Comparison of ENCODE assay signal across 15 cellular contexts in the genomic region with DNA sequence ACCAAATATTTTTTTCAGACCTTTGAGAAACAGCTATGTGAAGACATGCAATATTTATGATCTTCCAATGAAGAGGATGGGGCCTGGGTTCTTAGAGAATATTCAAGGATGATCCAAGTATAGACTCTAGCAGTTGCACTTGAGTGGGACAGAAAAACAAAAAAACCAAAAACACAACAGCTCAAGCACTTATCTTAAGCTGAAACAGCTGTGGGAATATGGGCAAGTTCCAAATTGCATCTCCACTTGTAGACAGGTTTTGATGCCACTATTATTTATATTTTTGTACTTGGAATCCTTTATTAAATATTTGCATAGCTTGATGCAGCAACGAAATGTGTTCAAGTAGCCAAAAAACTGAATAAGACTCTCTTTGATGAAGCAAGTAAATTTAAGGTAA. TPM values are rescaled to one million over a fixed set of nuclear protein-coding genes. Genes with fewer than 3 reads are reported as not detected.
A peak's percentile ranks its signal among the peaks of the same experiment; 100 is the strongest.
DNase-seq lines count a peak whose midpoint lies in the region; ATAC-seq and TF ChIP-seq lines count a peak whose summit lies in the region.
"Had no signal": no experiment of that assay in that cellular context is flagged by ENCODE, and none has a peak within 500 bp of the region (broad histone marks: within the 10 kb centered on the region; RNA-seq: fewer than 3 reads in every experiment).

No MANE protein-coding gene starts in this region.

- no peak overlapping the region for H3K4me3 ChIP-seq in AG10803 (ENCODE audit: low read length)
- no peak overlapping the region for H3K4me3 ChIP-seq in adipocyte (ENCODE audit: low read length)
- no peak overlapping the region for H3K4me3 ChIP-seq in skeletal muscle tissue (ENCODE audit: low read length in 3 of 3)
- H3K4me3 ChIP-seq: BLaER1 treated with 17β-estradiol and CSF1 and Interleukin-3, amounts not matched to agents 10 nM and 100 nM had no signal

- H3K27ac ChIP-seq in layer of hippocampus (ENCODE audit: low read depth, low read length), result peak overlapping the region; percentile 4
- peak overlapping the region; percentile 97 for H3K27ac ChIP-seq in skeletal muscle tissue (ENCODE audit: low read depth, low read length)
- H3K27ac ChIP-seq in caudate nucleus (ENCODE audit: low read depth, low read length), result no peak overlapping the region
- H3K27ac ChIP-seq: BLaER1 treated with 17β-estradiol and CSF1 and Interleukin-3, amounts not matched to agents 10 nM and 100 nM had no signal

- ATAC-seq in GM19452 (IDR thresholded peaks at IDR 0.05; ENCODE audit: unreplicated experiment), result no peak

- peak; percentile 8 for DNase-seq in AG10803 (ENCODE audit: low read depth)
- DNase-seq in adipocyte (ENCODE audit: low read depth), result peak; percentile 37
- no peak for DNase-seq in caudate nucleus (lab: John Stamatoyannopoulos, UW)
- no peak for DNase-seq in ACHN
- DNase-seq: H9, NCI-H187, NCI-H226, NCI-H526 treated with DMSO at 0.1 percent for 48 hours, OCI-M1, SIG-M5 had no signal

- H3K4me1 ChIP-seq in adipocyte (ENCODE audit: control insufficient read depth, insufficient read depth, low read length) (peaks cover 38% of the 10 kb centered on the region), skeletal muscle tissue (ENCODE audit: control insufficient read depth in 3 of 3, insufficient read depth in 3 of 3, low read length in 3 of 3) (peaks cover 26 to 31% (median 28%) of the 10 kb centered on the region in 3 donors)

- no peak overlapping the region for H3K9ac ChIP-seq in adipocyte (ENCODE audit: low read length)
- peak overlapping the region in 1 of 3 donors; percentile 4 for H3K9ac ChIP-seq in skeletal muscle tissue (ENCODE audit: low read depth in 1 of 3, low read length in 3 of 3)
- H3K9ac ChIP-seq: BLaER1 treated with 17β-estradiol and CSF1 and Interleukin-3, amounts not matched to agents 10 nM and 100 nM had no signal

- H3K36me3 ChIP-seq in adipocyte (ENCODE audit: control insufficient read depth, insufficient read depth, low read length, severe bottlenecking), result peaks cover 14% of the 10 kb centered on the region
- H3K36me3 ChIP-seq in skeletal muscle tissue (ENCODE audit: control insufficient read depth in 3 of 3, insufficient read depth in 3 of 3, low read length in 3 of 3), result peaks cover 7 to 22% (median 12%) of the 10 kb centered on the region in 3 donors
- H3K36me3 ChIP-seq: BLaER1 treated with 17β-estradiol and CSF1 and Interleukin-3, amounts not matched to agents 10 nM and 100 nM had no signal

- H3K9me3 ChIP-seq in adipocyte (ENCODE audit: control insufficient read depth, low read length), result no peaks in the 10 kb centered on the region
- no peaks in the 10 kb centered on the region for H3K9me3 ChIP-seq in skeletal muscle tissue (ENCODE audit: control insufficient read depth in 3 of 3, low read length in 3 of 3)

- H3K27me3 ChIP-seq in adipocyte (replicated peaks; ENCODE audit: control insufficient read depth, insufficient read depth, low read length) (no peaks in the 10 kb centered on the region), layer of hippocampus (ENCODE audit: control insufficient read depth, insufficient read depth, low read length) (no peaks in the 10 kb centered on the region), skeletal muscle tissue (ENCODE audit: control insufficient read depth in 3 of 3, insufficient read depth in 3 of 3, low read length in 3 of 3) (no peaks in the 10 kb centered on the region)

- no peak for TF ChIP-seq CTCF in AG10803 (conservative IDR thresholded peaks at IDR 0.05; ENCODE audit: low read length)

- in situ Hi-C loops in ACHN (cut with HindIII; ENCODE audit: low pct_ligation_motif_present, low pct_unique_long_range_greater_than_20kb, low sequenced_read_pairs), result no loop called here

RNA-seq across cellular contexts. Expression of gene PDK4, which starts 2.2 kb away (rescaled TPM):
- total RNA-seq in skeletal muscle tissue, result 13.0 TPM
- total RNA-seq: G401, H9 had no signal

Comparison
In these comparisons a context has a peak if more than half of its experiments do, and no peak if none do; other contexts are left out.
1. DNase-seq: peak in AG10803 (single experiment) and adipocyte (single experiment); none in caudate nucleus (0 of 61) and ACHN (single experiment).